ENCODE assay signal across 9 cellular contexts in the genomic region with DNA sequence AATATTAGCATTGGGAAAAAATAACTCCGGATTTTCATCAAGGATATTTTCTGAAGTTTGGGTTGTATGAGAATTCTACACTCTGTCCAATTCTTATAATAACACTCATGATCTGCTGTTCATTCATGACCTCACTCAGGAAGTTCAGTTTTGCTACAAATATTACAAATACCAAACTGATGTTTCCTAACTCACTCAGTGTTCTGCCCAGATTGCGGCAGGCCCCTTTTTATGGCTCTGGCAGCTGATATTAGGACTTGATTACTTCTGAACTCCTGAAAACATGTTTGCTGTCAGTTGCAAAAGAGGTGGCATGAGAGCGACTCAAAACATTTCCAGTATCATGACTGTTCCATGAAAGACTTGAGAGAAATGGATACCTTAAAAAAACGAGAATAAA.
DNase-seq lines count a peak whose midpoint lies in the region; ATAC-seq and TF ChIP-seq lines count a peak whose summit lies in the region.
"Had no signal": no experiment of that assay in that cellular context is flagged by ENCODE, and none has a peak within 500 bp of the region (broad histone marks: within the 10 kb centered on the region; RNA-seq: fewer than 3 reads in every experiment).

No MANE protein-coding gene starts in this region.

- CTCF ChIA-PET in BJ (lab: Yijun Ruan, JAX), result interaction anchor here (1.2 kb wide), 1 partner anchor 102 kb away, joined by 3 read pairs; no protein-coding TSS in a partner anchor

- no peak for TF ChIP-seq CTCF in BJ (IDR thresholded peaks at IDR 0.05; ENCODE audit: insufficient read depth, low read depth, low read length)
- TF ChIP-seq CTCF in foreskin keratinocyte (conservative IDR thresholded peaks at IDR 0.05), result no peak
- no peak for TF ChIP-seq CTCF in psoas muscle (IDR thresholded peaks at IDR 0.05)
- TF ChIP-seq CTCF in colonic mucosa (IDR thresholded peaks at IDR 0.05), result no peak

- peak; percentile 89 for ATAC-seq in SK-N-SH treated with all-trans-retinoic acid at 6 μM for 48 hours
- ATAC-seq in foreskin keratinocyte, result no peak
- ATAC-seq in psoas muscle, result peak in 3 of 4 donors; percentile 45 to 72 (median 53)
- no peak for ATAC-seq in GM19395 (IDR thresholded peaks at IDR 0.05; ENCODE audit: unreplicated experiment)
- ATAC-seq: stimulated activated naive CD8-positive, alpha-beta T cell treated with anti-CD3 and anti-CD28 coated beads, Interleukin-15, Interleukin-2, amounts not matched to agents 100 U/mL and 50 U/mL, for 24 hours had no signal

- intact Hi-C loops in psoas muscle (cut with DNase I), result loop anchor here (5.0 to 10.0 kb wide), 2 partner anchors 33 to 191 kb away; a partner anchor contains a TSS
- intact Hi-C loops in colonic mucosa (cut with DNase I), result loop anchor here (10.0 kb wide), 1 partner anchor 181 kb away; no protein-coding TSS in a partner anchor

- H3K4me3 ChIP-seq in BJ (ENCODE audit: low read depth, low read length) (no peak overlapping the region), psoas muscle (no peak overlapping the region), colonic mucosa (no peak overlapping the region)

- H3K36me3 ChIP-seq in BJ (ENCODE audit: control insufficient read depth, insufficient read depth, low read length) (no peaks in the 10 kb centered on the region), psoas muscle (ENCODE audit: insufficient read depth in 1 of 2, low read depth in 1 of 2) (no peaks in the 10 kb centered on the region), colonic mucosa (no peaks in the 10 kb centered on the region)

- H3K27me3 ChIP-seq in BJ (ENCODE audit: control insufficient read depth, insufficient read depth, low read length) (no peaks in the 10 kb centered on the region), foreskin keratinocyte (no peaks in the 10 kb centered on the region), psoas muscle (ENCODE audit: insufficient read depth in 3 of 3, low read length in 2 of 3) (no peaks in the 10 kb centered on the region), colonic mucosa (no peaks in the 10 kb centered on the region)

- DNase-seq in BJ (ENCODE audit: low read depth), result peak; percentile 84
- peak; percentile 32 to 62 for DNase-seq in foreskin keratinocyte
- peak; percentile 44 to 68 for DNase-seq in psoas muscle
- no peak for DNase-seq in colonic mucosa
- no peak for DNase-seq in COLO668 (lab: John Stamatoyannopoulos, UW; ENCODE audit: unreplicated experiment)
- DNase-seq in NCI-H1417 treated with DMSO at 0.1 percent for 48 hours (lab: John Stamatoyannopoulos, UW), result no peak
- DNase-seq: stimulated activated naive CD8-positive, alpha-beta T cell treated with anti-CD3 and anti-CD28 coated beads, Interleukin-15, Interleukin-2, amounts not matched to agents 100 U/mL and 50 U/mL, for 24 hours had no signal

- H3K9ac ChIP-seq in colonic mucosa (ENCODE audit: low read depth in 2 of 2, low read length in 2 of 2), result no peak overlapping the region

- H3K9me3 ChIP-seq in psoas muscle, result no peaks in the 10 kb centered on the region
- no peaks in the 10 kb centered on the region for H3K9me3 ChIP-seq in colonic mucosa

- H3K4me1 ChIP-seq in foreskin keratinocyte (peaks cover 5% of the 10 kb centered on the region), psoas muscle (peaks cover 21% of the 10 kb centered on the region), colonic mucosa (no peaks in the 10 kb centered on the region)

- H3K27ac ChIP-seq in foreskin keratinocyte (no peak overlapping the region), psoas muscle (peak overlapping the region; percentile 48), colonic mucosa (no peak overlapping the region)

- POLR2A ChIA-PET in BJ (lab: Charles Lee), result no interaction called here

- WGBS in psoas muscle, 3 donors, result 31 to 38% (median 32%) methylated on average over 4 of the region's 4 CpGs

TF ChIP-seq in SK-N-SH treated with all-trans-retinoic acid at 6 μM for 48 hours, 23 proteins besides CTCF, POLR2A, EP300 and RAD21:
- TF ChIP-seq, protein P1, sequence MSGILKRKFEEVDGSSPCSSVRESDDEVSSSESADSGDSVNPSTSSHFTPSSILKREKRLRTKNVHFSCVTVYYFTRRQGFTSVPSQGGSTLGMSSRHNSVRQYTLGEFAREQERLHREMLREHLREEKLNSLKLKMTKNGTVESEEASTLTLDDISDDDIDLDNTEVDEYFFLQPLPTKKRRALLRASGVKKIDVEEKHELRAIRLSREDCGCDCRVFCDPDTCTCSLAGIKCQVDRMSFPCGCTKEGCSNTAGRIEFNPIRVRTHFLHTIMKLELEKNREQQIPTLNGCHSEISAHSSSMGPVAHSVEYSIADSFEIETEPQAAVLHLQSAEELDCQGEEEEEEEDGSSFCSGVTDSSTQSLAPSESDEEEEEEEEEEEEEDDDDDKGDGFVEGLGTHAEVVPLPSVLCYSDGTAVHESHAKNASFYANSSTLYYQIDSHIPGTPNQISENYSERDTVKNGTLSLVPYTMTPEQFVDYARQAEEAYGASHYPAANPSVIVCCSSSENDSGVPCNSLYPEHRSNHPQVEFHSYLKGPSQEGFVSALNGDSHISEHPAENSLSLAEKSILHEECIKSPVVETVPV (CRISPR knock-in tag; IDR thresholded peaks at IDR 0.05), result no peak
- TF ChIP-seq ISL1 (CRISPR knock-in tag; IDR thresholded peaks at IDR 0.05), result peak; percentile 48; the same call in 1 of the 2 replicates

Comparison
In these comparisons a context has a peak if more than half of its experiments do, and no peak if none do; other contexts are left out.
1. DNase-seq: peak in BJ (single experiment), foreskin keratinocyte (2 of 2) and psoas muscle (2 of 2); none in colonic mucosa (single experiment), COLO668 (single experiment) and NCI-H1417 treated with DMSO at 0.1 percent for 48 hours (single experiment).
2. ATAC-seq: peak in SK-N-SH treated with all-trans-retinoic acid at 6 μM for 48 hours (single experiment) and psoas muscle (3 of 4); none in foreskin keratinocyte (single experiment) and GM19395 (single experiment).